In genomic region chr7:128167316-128167691, GRCh38 we compare ENCODE assay signal across 8 cellular contexts.
DNase-seq lines count a peak whose midpoint lies in the region; ATAC-seq, FAIRE-seq and TF ChIP-seq lines count a peak whose summit lies in the region.

No MANE protein-coding gene starts in this region.

- intact Hi-C loops in Right ventricle myocardium inferior (cut with DNase I) = no loop called here
- intact Hi-C loops in gastrocnemius medialis (cut with DNase I; ENCODE audit: low total_unique reads) = no loop called here

- H3K4me2 ChIP-seq in astrocyte (ENCODE audit: low read length) = peak overlapping the region; percentile 87

- no peak for TF ChIP-seq POLR2A in gastrocnemius medialis (IDR thresholded peaks at IDR 0.05)

- TF ChIP-seq CTCF in cardiac muscle cell (IDR thresholded peaks at IDR 0.05; ENCODE audit: low read depth, low read length) (no peak), astrocyte (IDR thresholded peaks at IDR 0.05; ENCODE audit: insufficient read depth, low read depth, low read length) (no peak), gastrocnemius medialis (IDR thresholded peaks at IDR 0.05 in 4 of 5, conservative IDR thresholded peaks at IDR 0.05 in 1 of 5) (no peak)

- peaks cover 8% of the 10 kb centered on the region for H4K20me1 ChIP-seq in astrocyte (ENCODE audit: insufficient read depth, low read length)

- peaks cover 3% of the 10 kb centered on the region for H3K9me3 Mint-ChIP-seq in astrocyte (ENCODE audit: unreplicated experiment)

- in situ Hi-C loops in gastrocnemius medialis (cut with MboI; ENCODE audit: low sequenced_read_pairs in 4 of 4) = no loop called here

- H3K9me3 ChIP-seq in cardiac muscle cell (ENCODE audit: low read depth) (no peaks in the 10 kb centered on the region), astrocyte (ENCODE audit: insufficient read depth, low read depth, low read length) (peaks cover 4% of the 10 kb centered on the region), iPS-18a (ENCODE audit: control insufficient read depth, low read depth, low read length) (no peaks in the 10 kb centered on the region), gastrocnemius medialis (no peaks in the 10 kb centered on the region)

- no peak overlapping the region for H3K27ac Mint-ChIP-seq in astrocyte (ENCODE audit: unreplicated experiment)

- H3K4me1 Mint-ChIP-seq in astrocyte (ENCODE audit: low read depth, unreplicated experiment) = peaks cover 22% of the 10 kb centered on the region

- peak overlapping the region; percentile 61 for H3K9ac ChIP-seq in astrocyte (ENCODE audit: low read length)
- H3K9ac ChIP-seq in iPS-18a (ENCODE audit: low read length) = no peak overlapping the region

- DNase-seq in cardiac muscle cell (ENCODE audit: low read depth in 1 of 2, low spot score in 1 of 2) (peak; percentile 62 to 82), Right ventricle myocardium inferior (ENCODE audit: missing footprints) (no peak), NCI-H226 (peak; percentile 40), astrocyte (ENCODE audit: low read depth) (peak; percentile 63), gastrocnemius medialis (no peak), SKM-1 treated with dmso at 0.1 percent for 144 hours (lab: John Stamatoyannopoulos, UW; ENCODE audit: unreplicated experiment) (no peak)

- H3K4me1 ChIP-seq in cardiac muscle cell (ENCODE audit: low read depth) = no peaks in the 10 kb centered on the region
- H3K4me1 ChIP-seq in astrocyte (ENCODE audit: insufficient read depth, low read length) = peaks cover 32% of the 10 kb centered on the region
- peaks cover 15% of the 10 kb centered on the region for H3K4me1 ChIP-seq in iPS-18a (ENCODE audit: control insufficient read depth, low read depth, low read length)
- peaks cover 3 to 15% of the 10 kb centered on the region in 2 donors for H3K4me1 ChIP-seq in gastrocnemius medialis

- H3K79me2 ChIP-seq in astrocyte (ENCODE audit: insufficient read depth, low read length) = no peaks in the 10 kb centered on the region

- H3K27me3 ChIP-seq in cardiac muscle cell (peaks cover 86% of the 10 kb centered on the region), astrocyte (ENCODE audit: insufficient read depth, low read length) (peaks cover 58% of the 10 kb centered on the region), iPS-18a (ENCODE audit: control insufficient read depth, insufficient read depth, low read length) (peaks cover 76% of the 10 kb centered on the region), gastrocnemius medialis (peaks cover 50 to 66% (median 66%) of the 10 kb centered on the region in 3 donors)

- H3K27ac ChIP-seq in cardiac muscle cell = no peak overlapping the region
- H3K27ac ChIP-seq in astrocyte (ENCODE audit: low read depth, low read length) = no peak overlapping the region
- no peak overlapping the region for H3K27ac ChIP-seq in iPS-18a (ENCODE audit: low read length)
- no peak overlapping the region for H3K27ac ChIP-seq in gastrocnemius medialis

- peak overlapping the region; percentile 20 for H2AFZ ChIP-seq in astrocyte (ENCODE audit: low read depth, low read length)

- H3K4me3 Mint-ChIP-seq in astrocyte (ENCODE audit: unreplicated experiment) = peak overlapping the region; percentile 73

- H3K4me3 ChIP-seq in cardiac muscle cell = peak overlapping the region; percentile 44
- peak overlapping the region; percentile 55 for H3K4me3 ChIP-seq in astrocyte (ENCODE audit: insufficient read depth, low read depth, low read length)
- H3K4me3 ChIP-seq in iPS-18a (ENCODE audit: low read length) = peak overlapping the region; percentile 62
- peak overlapping the region; percentile 23 to 48 (median 46) for H3K4me3 ChIP-seq in gastrocnemius medialis

- H3K27me3 Mint-ChIP-seq in astrocyte (ENCODE audit: low read depth, unreplicated experiment) = peaks cover 52% of the 10 kb centered on the region

- H3K36me3 ChIP-seq in cardiac muscle cell = no peaks in the 10 kb centered on the region
- no peaks in the 10 kb centered on the region for H3K36me3 ChIP-seq in astrocyte (ENCODE audit: insufficient read depth, low read length)
- H3K36me3 ChIP-seq in iPS-18a (ENCODE audit: control insufficient read depth, low read depth, low read length) = no peaks in the 10 kb centered on the region
- no peaks in the 10 kb centered on the region for H3K36me3 ChIP-seq in gastrocnemius medialis

- no peaks in the 10 kb centered on the region for H3K36me3 Mint-ChIP-seq in astrocyte (ENCODE audit: low read depth, unreplicated experiment)

- no peak for FAIRE-seq in astrocyte (lab: Jason Lieb, UNC)

- no peak for ATAC-seq in Right ventricle myocardium inferior
- ATAC-seq in gastrocnemius medialis = no peak
- ATAC-seq in GM21737 (IDR thresholded peaks at IDR 0.05; ENCODE audit: unreplicated experiment) = no peak

Comparison
In these comparisons a context has a peak if more than half of its experiments do, and no peak if none do; other contexts are left out.
1. DNase-seq: peak in cardiac muscle cell (2 of 2), NCI-H226 (single experiment) and astrocyte (single experiment); none in Right ventricle myocardium inferior (single experiment), gastrocnemius medialis (0 of 2) and SKM-1 treated with dmso at 0.1 percent for 144 hours (single experiment).
2. Peak in every context shown above with its lines, with median percentiles within 50 percentile points of each other: H3K4me3 ChIP-seq.